In the genomic region with DNA sequence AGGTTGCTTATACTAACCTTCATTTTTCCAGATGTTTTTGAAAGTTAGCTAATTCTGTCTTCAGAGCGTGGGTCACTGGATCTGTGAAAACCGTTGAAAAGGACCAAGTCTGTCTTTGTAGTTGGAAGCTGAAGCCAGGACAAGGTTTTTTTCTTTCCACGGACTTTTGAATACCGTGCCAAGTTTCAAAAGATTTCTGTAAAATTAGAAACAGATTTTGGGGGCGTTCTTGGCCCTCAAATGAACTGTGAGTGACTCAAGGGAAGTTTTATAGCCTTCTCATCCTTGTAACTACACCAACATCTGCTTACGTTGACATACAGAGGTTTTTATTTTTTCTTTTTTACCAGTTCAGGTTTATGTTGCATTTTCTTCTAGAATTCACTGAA, we compare ENCODE assay signal across 10 cellular contexts. TPM values are rescaled to one million over a fixed set of nuclear protein-coding genes. Genes with fewer than 3 reads are reported as not detected.
DNase-seq lines count a peak whose midpoint lies in the region; ATAC-seq and TF ChIP-seq lines count a peak whose summit lies in the region.
"Had no signal": no experiment of that assay in that cellular context is flagged by ENCODE, and none has a peak within 500 bp of the region (broad histone marks: within the 10 kb centered on the region; RNA-seq: fewer than 3 reads in every experiment).

Gene FAP, minus strand, starts transcription at position 141 of the 389 bp plus-strand sequence. Its CDS starts 118 bp downstream, at position 23.

- DNase-seq in SJSA1 (ENCODE audit: low read depth in 1 of 2, low spot score in 2 of 2), result peak; percentile 41 to 73
- peak; percentile 98 for DNase-seq in fibroblast of peridontal ligament (ENCODE audit: extremely low read depth)
- DNase-seq in osteoblast (ENCODE audit: insufficient read length, low spot score, missing footprints), result peak; percentile 68
- DNase-seq in medulla oblongata (ENCODE audit: extremely low spot score), result no peak
- DNase-seq in GM10266 (ENCODE audit: extremely low spot score), result no peak
- DNase-seq: ACHN; activated CD4-positive, alpha-beta memory T cell treated with anti-CD3 and anti-CD28 coated beads, Interleukin-2, amount 10 ng/mL, durations not matched to agents 7 days and 5 days had no signal

- H3K79me2 ChIP-seq in ACC112 (ENCODE audit: control insufficient read depth, insufficient read depth, low read length, unreplicated experiment) (peaks cover 36% of the 10 kb centered on the region), osteoblast (ENCODE audit: insufficient read depth, low read length) (peaks cover 46% of the 10 kb centered on the region)

- ATAC-seq in HG03571 (IDR thresholded peaks at IDR 0.05; ENCODE audit: unreplicated experiment), result no peak
- no peak for ATAC-seq in HG03457 (IDR thresholded peaks at IDR 0.05; ENCODE audit: unreplicated experiment)

- no peaks in the 10 kb centered on the region for H4K20me1 ChIP-seq in osteoblast (ENCODE audit: insufficient read depth, low read length)

- H3K4me3 ChIP-seq in ACC112 (ENCODE audit: low read depth, low read length), result peak within 1 kb of the TSS; percentile 91
- H3K4me3 ChIP-seq in SJSA1, result peak within 1 kb of the TSS; percentile 33
- H3K4me3 ChIP-seq in osteoblast (ENCODE audit: insufficient read depth, low read length), result peak within 1 kb of the TSS; percentile 83

- H3K36me3 ChIP-seq in ACC112 (ENCODE audit: insufficient read depth, low read length), result peaks cover 16% of the 10 kb centered on the region
- peaks cover 2% of the 10 kb centered on the region; the same call in 1 of the 2 replicates for H3K36me3 ChIP-seq in SJSA1
- H3K36me3 ChIP-seq in osteoblast (ENCODE audit: insufficient read depth, low read length), result peaks cover 25% of the 10 kb centered on the region

- H2AFZ ChIP-seq in ACC112 (ENCODE audit: low read length, unreplicated experiment) (peak within 1 kb of the TSS; percentile 89), osteoblast (ENCODE audit: low read length) (no peak within 1 kb of the TSS)

- TF ChIP-seq CTCF in osteoblast (IDR thresholded peaks at IDR 0.05; ENCODE audit: extremely low read depth, low read depth, low read length) (no peak), GM10266 (IDR thresholded peaks at IDR 0.05; ENCODE audit: control insufficient read depth, insufficient read depth, low read depth, missing control alignments) (no peak)

- H3K27ac ChIP-seq in ACC112 (ENCODE audit: low read depth, low read length), result peak within 1 kb of the TSS; percentile 90
- peak within 1 kb of the TSS; percentile 82 for H3K27ac ChIP-seq in SJSA1
- peak within 1 kb of the TSS; percentile 95 for H3K27ac ChIP-seq in osteoblast (ENCODE audit: low read depth, low read length)

- H3K4me1 ChIP-seq in ACC112 (ENCODE audit: control insufficient read depth, insufficient read depth, low read length, unreplicated experiment), result peaks cover 49% of the 10 kb centered on the region
- peaks cover 38% of the 10 kb centered on the region for H3K4me1 ChIP-seq in SJSA1 (replicated peaks)
- H3K4me1 ChIP-seq in osteoblast (ENCODE audit: insufficient read depth, low read length), result peaks cover 55% of the 10 kb centered on the region

- H3K27me3 ChIP-seq in ACC112 (ENCODE audit: insufficient read depth, low read length), result no peaks in the 10 kb centered on the region
- no peaks in the 10 kb centered on the region for H3K27me3 ChIP-seq in SJSA1 (replicated peaks)
- H3K27me3 ChIP-seq in osteoblast (ENCODE audit: insufficient read depth, low read length), result no peaks in the 10 kb centered on the region

- H3K9me3 ChIP-seq in SJSA1 (replicated peaks), result no peaks in the 10 kb centered on the region
- H3K9me3 ChIP-seq in osteoblast (ENCODE audit: low read depth, low read length), result no peaks in the 10 kb centered on the region

- peak within 1 kb of the TSS; percentile 89 for H3K4me2 ChIP-seq in osteoblast (ENCODE audit: insufficient read depth, low read length)

RNA-seq across cellular contexts. Expression of gene FAP, which starts in this region (rescaled TPM):
- 21.1 and 35.6 TPM in 2 replicates for total RNA-seq in SJSA1 (2014; rRNA removed; shearing (Covaris generic))
- 464 and 582 TPM in 2 replicates for total RNA-seq in osteoblast
- total RNA-seq: activated CD4-positive, alpha-beta memory T cell treated with anti-CD3 and anti-CD28 coated beads, Interleukin-2, amount 10 ng/mL, durations not matched to agents 7 days and 5 days had no signal

Comparison
In these comparisons a context has a peak if more than half of its experiments do, and no peak if none do; other contexts are left out.
1. RNA of gene FAP (total RNA-seq): 464 to 582 TPM in osteoblast; 21.1 to 35.6 TPM in SJSA1; every median in the first group is over 10 times any median in the second.
2. H3K4me3 ChIP-seq: peak in every context shown above with its lines; median percentile 91 in ACC112; 83 in osteoblast; 33 in SJSA1.
3. DNase-seq: peak in SJSA1 (2 of 2), fibroblast of peridontal ligament (single experiment) and osteoblast (single experiment); none in medulla oblongata (single experiment) and GM10266 (single experiment).
4. Peak in every context shown above with its lines, with median percentiles within 50 percentile points of each other: H3K27ac ChIP-seq.